18 cellular contexts compared by ENCODE assay signal in genomic region chr18:57819119-57819518, GRCh38. TPM values are rescaled to one million over a fixed set of nuclear protein-coding genes. Genes with fewer than 3 reads are reported as not detected.
DNase-seq lines count a peak whose midpoint lies in the region; TF ChIP-seq lines count a peak whose summit lies in the region.
"Had no signal": no experiment of that assay in that cellular context is flagged by ENCODE, and none has a peak within 500 bp of the region (broad histone marks: within the 10 kb centered on the region; RNA-seq: fewer than 3 reads in every experiment).

No MANE protein-coding gene starts in this region.

- no peak overlapping the region for H2AFZ ChIP-seq in KMS-11 (ENCODE audit: low read depth)

- H3K27me3 ChIP-seq in KMS-11 (ENCODE audit: insufficient read depth, low read depth) (no peaks in the 10 kb centered on the region), stomach (no peaks in the 10 kb centered on the region)
- H3K27me3 ChIP-seq: esophagus squamous epithelium, ovary had no signal

- no peaks in the 10 kb centered on the region for H3K9me3 ChIP-seq in stomach
- H3K9me3 ChIP-seq: esophagus squamous epithelium, ovary had no signal

- H3K4me3 ChIP-seq in KMS-11 (IDR thresholded peaks at IDR 0.05; ENCODE audit: insufficient read depth, low read depth, low read length): no peak overlapping the region
- H3K4me3 ChIP-seq in fibroblast of the aortic adventitia (ENCODE audit: low read depth, low read length): no peak overlapping the region
- H3K4me3 ChIP-seq in stomach: no peak overlapping the region
- H3K4me3 ChIP-seq: GM12878, ovary had no signal

- TF ChIP-seq POLR2A in stomach (IDR thresholded peaks at IDR 0.05): no peak

- H4K20me1 ChIP-seq in KMS-11 (ENCODE audit: insufficient read depth): no peaks in the 10 kb centered on the region

- peaks cover 35% of the 10 kb centered on the region for H3K4me1 ChIP-seq in KMS-11 (ENCODE audit: low read depth, poor library complexity, severe bottlenecking)
- H3K4me1 ChIP-seq in stomach: peaks cover 0 to 15% (median 5%) of the 10 kb centered on the region in 4 donors

- TF ChIP-seq EP300 in stomach (IDR thresholded peaks at IDR 0.05): no peak

- TF ChIP-seq CTCF in KMS-11 (conservative IDR thresholded peaks at IDR 0.05; ENCODE audit: low read depth, low read length) (no peak), VCaP (conservative IDR thresholded peaks at IDR 0.05) (no peak), fibroblast of the aortic adventitia (IDR thresholded peaks at IDR 0.05; ENCODE audit: insufficient read depth, low read length) (no peak), stomach (IDR thresholded peaks at IDR 0.05) (no peak)

- DNase-seq in fibroblast of the aortic adventitia (ENCODE audit: low read depth) (peak; percentile 28), stomach (no peak), middle frontal gyrus (ENCODE audit: extremely low spot score, low spot score) (no peak), posterior cingulate gyrus (no peak)
- DNase-seq in stimulated activated CD4-positive, alpha-beta T cell treated with anti-CD3 and anti-CD28 coated beads, Interleukin-12 subunit alpha, Interleukin-12 subunit beta, amount 100 ng/mL, for 4 hours: no peak
- DNase-seq: activated CD4-positive, alpha-beta T cell treated with anti-CD3 and anti-CD28 coated beads, Interleukin-2, amount 50 U/mL, for 1 hour; cerebellar nuclear complex; DMS79 treated with DMSO at 0.1 percent for 48 hours; esophagus squamous epithelium; natural killer cell; NCI-H1092; NCI-H1930; NCI-H748 treated with DMSO at 0.1 percent for 48 hours; ovary had no signal

- peak overlapping the region; percentile 23; the same call in 1 of the 2 replicates for H3K9ac ChIP-seq in KMS-11

- H3K4me2 ChIP-seq in KMS-11: peak overlapping the region; percentile 47

- H3K79me2 ChIP-seq in KMS-11 (ENCODE audit: insufficient read depth, low read depth): no peaks in the 10 kb centered on the region

- H3K27ac ChIP-seq in KMS-11 (peak overlapping the region; percentile 36; the same call in 1 of the 2 replicates), VCaP (peak overlapping the region; percentile 37; the same call in 1 of the 2 replicates), stomach (peak overlapping the region in 4 of 5 donors; percentile 56 to 81 (median 70))
- H3K27ac ChIP-seq: ovary had no signal

- H3K36me3 ChIP-seq in KMS-11 (ENCODE audit: insufficient read depth) (no peaks in the 10 kb centered on the region), stomach (no peaks in the 10 kb centered on the region)
- H3K36me3 ChIP-seq: esophagus squamous epithelium, ovary had no signal

- intact Hi-C loops in stomach (cut with DNase I; ENCODE audit: low total_unique reads) (no loop called here), posterior cingulate gyrus (cut with DNase I) (no loop called here)

- 72 to 82% (median 76%) methylated on average over 3 of the region's 3 CpGs for WGBS in stomach, 5 donors

RNA-seq across cellular contexts. Expression of gene ATP8B1, which starts 16.0 kb away (rescaled TPM):
- total RNA-seq in fibroblast of the aortic adventitia (ENCODE audit: low replicate concordance) (11.2 and 80.4 TPM in 2 replicates), stomach (100 to 1,000 TPM in 3 of 5 donors, 10 to 100 TPM in 2; 29.0 to 189 (median 107) TPM)
- polyA plus RNA-seq in stomach: 10 to 100 TPM; 14.4 to 25.2 (median 14.9) TPM
- total RNA-seq: activated naive CD4-positive, alpha-beta T cell treated with anti-CD3 and anti-CD28 coated beads, Interleukin-2, amount 50 U/mL, for 72 hours; natural killer cell had no signal
